ENCODE assay signal across 24 cellular contexts in the genomic region with DNA sequence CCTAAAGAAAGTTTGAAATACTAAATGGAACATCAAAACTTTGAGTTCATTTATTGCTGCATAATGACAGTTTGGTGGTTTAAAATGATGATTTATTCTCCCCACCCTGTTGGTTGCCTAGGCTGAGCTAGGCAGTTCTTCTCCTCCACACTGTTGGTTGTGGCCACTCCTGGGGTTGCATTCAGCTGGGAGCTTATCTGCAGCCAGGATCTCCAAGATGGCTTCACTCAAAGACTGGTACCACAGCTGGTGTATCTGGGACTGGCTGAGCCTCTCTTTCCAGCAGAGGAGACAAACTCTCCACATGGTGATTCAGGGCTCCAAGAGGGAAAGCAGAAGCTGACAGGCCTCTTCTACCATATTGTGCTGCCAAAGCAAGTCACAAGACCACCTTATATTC. TPM values are rescaled to one million over a fixed set of nuclear protein-coding genes. Genes with fewer than 3 reads are reported as not detected.
DNase-seq lines count a peak whose midpoint lies in the region; ATAC-seq, FAIRE-seq and TF ChIP-seq lines count a peak whose summit lies in the region.
"Had no signal": no experiment of that assay in that cellular context is flagged by ENCODE, and none has a peak within 500 bp of the region (broad histone marks: within the 10 kb centered on the region; RNA-seq: fewer than 3 reads in every experiment).

No MANE protein-coding gene starts in this region.

- no peaks in the 10 kb centered on the region for H3K9me2 ChIP-seq in SK-N-SH
- H3K9me2 ChIP-seq in PC-3 (replicated peaks; ENCODE audit: low read length): no peaks in the 10 kb centered on the region

- no peaks in the 10 kb centered on the region for H3K79me2 ChIP-seq in SK-N-SH (ENCODE audit: insufficient read depth)
- H3K79me2 ChIP-seq in PC-3 (ENCODE audit: low read length): no peaks in the 10 kb centered on the region
- H3K79me2 ChIP-seq in GM12878 (ENCODE audit: control insufficient read depth, insufficient read depth, low read length): no peaks in the 10 kb centered on the region

- TF ChIP-seq POLR2A in GM12892 (IDR thresholded peaks at IDR 0.05; ENCODE audit: low read depth, low read length): no peak
- TF ChIP-seq POLR2A in GM12878 (IDR thresholded peaks at IDR 0.05; ENCODE audit: low read depth, low read length): no peak

- ATAC-seq in SK-N-SH treated with all-trans-retinoic acid at 6 μM for 48 hours: 0 out of 3 replicates have a peak, but pooled peaks have one; percentile 22
- peak; percentile 48 for ATAC-seq in PC-3
- no peak for ATAC-seq in GM12878
- ATAC-seq in GM18858 (IDR thresholded peaks at IDR 0.05; ENCODE audit: unreplicated experiment): no peak
- ATAC-seq: left colon had no signal

- DNase-seq in SK-N-SH (no peak), GM12892 (ENCODE audit: insufficient read length) (no peak), PC-3 (peak; percentile 9), GM12878 (ENCODE audit: low read depth, low spot score) (no peak), NCI-H748 treated with DMSO at 0.1 percent for 48 hours (lab: John Stamatoyannopoulos, UW) (no peak), HT-29 (ENCODE audit: low spot score) (no peak)
- DNase-seq: Caco-2; cortex of kidney; GOT3; head of caudate nucleus; left colon; mesenchymal stem cell; naive B cell; NCI-H1092 treated with DMSO at 0.1 percent for 48 hours; NCI-H2029; NK-92 treated with Interleukin-12 subunit alpha and Interleukin-12 subunit beta, amount 100 ng/mL, for 24 hours; occipital lobe; retina; substantia nigra had no signal

- H3K4me2 ChIP-seq in SK-N-SH (no peak overlapping the region), PC-3 (ENCODE audit: low read length) (no peak overlapping the region), GM12878 (ENCODE audit: control insufficient read depth, insufficient read depth) (peak overlapping the region; percentile 13; the same call in 1 of the 2 replicates)
- H3K4me2 ChIP-seq: A549 had no signal

- H3K9ac ChIP-seq in SK-N-SH (no peak overlapping the region), PC-3 (ENCODE audit: low read length) (no peak overlapping the region), GM12878 (ENCODE audit: control insufficient read depth, insufficient read depth, low read length) (no peak overlapping the region)

- H3K4me3 ChIP-seq in SK-N-SH (ENCODE audit: low read depth in 2 of 2, low read length in 1 of 2) (no peak overlapping the region), PC-3 (ENCODE audit: low read length) (no peak overlapping the region), GM12878 (no peak overlapping the region)
- H3K4me3 ChIP-seq: A549 had no signal

- CTCF ChIA-PET in SK-N-SH (lab: Yijun Ruan, JAX): interaction anchor here (1.0 kb wide), 1 partner anchor 16 kb away, joined by 3 read pairs; no protein-coding TSS in a partner anchor
- CTCF ChIA-PET in PC-3 (lab: Charles Lee): no interaction called here
- CTCF ChIA-PET in GM12878 (lab: Yijun Ruan, JAX): interaction anchor here (1.1 to 9.1 kb wide), 5 partner anchors 10 to 34 kb away, joined by 3 to 226 read pairs (median 17); no protein-coding TSS in a partner anchor

- intact Hi-C loops in PC-3 (cut with micrococcal nuclease): no loop called here
- intact Hi-C loops in GM12878 (cut with micrococcal nuclease; ENCODE audit: unreplicated experiment): no loop called here

- TF ChIP-seq CTCF in SK-N-SH (IDR thresholded peaks at IDR 0.05) (no peak), PC-3 (conservative IDR thresholded peaks at IDR 0.05; ENCODE audit: low read depth, low read length) (no peak), GM12878 (IDR thresholded peaks at IDR 0.05 in 2 of 3, conservative IDR thresholded peaks at IDR 0.05 in 1 of 3; ENCODE audit: control insufficient read depth in 2 of 3, extremely low read depth in 1 of 3, insufficient read depth in 1 of 3, low read depth in 3 of 3, low read length in 3 of 3) (no peak)

- peaks cover 0 to 2% of the 10 kb centered on the region in 2 experiments; a peak in 1 of 4 replicates for H3K4me1 ChIP-seq in SK-N-SH (ENCODE audit: control insufficient read depth in 1 of 2, insufficient read depth in 2 of 2, low read depth in 1 of 2, low read length in 1 of 2)
- peaks cover 13% of the 10 kb centered on the region for H3K4me1 ChIP-seq in PC-3 (ENCODE audit: insufficient read depth, low read length)
- H3K4me1 ChIP-seq in GM12878 (ENCODE audit: control insufficient read depth, insufficient read depth, low read length): peaks cover 31% of the 10 kb centered on the region
- H3K4me1 ChIP-seq: Caco-2 had no signal

- H3K9me3 ChIP-seq in SK-N-SH: no peaks in the 10 kb centered on the region
- H3K9me3 ChIP-seq in PC-3 (ENCODE audit: low read length): no peaks in the 10 kb centered on the region
- no peaks in the 10 kb centered on the region; the same call in none of the 3 replicates for H3K9me3 ChIP-seq in GM12878 (replicated peaks; ENCODE audit: control insufficient read depth, insufficient read depth, low read length)
- H3K9me3 ChIP-seq: A549, Caco-2 had no signal

- BruUV-seq in PC-3 (replicated peaks; lab: Mats Ljungman, UMichigan): no TSS peak
- BruUV-seq in GM12878 (replicated peaks; lab: Mats Ljungman, UMichigan): no TSS peak

- H3K36me3 ChIP-seq in SK-N-SH (replicated peaks in 1 of 2; ENCODE audit: control insufficient read depth in 1 of 2, insufficient read depth in 2 of 2, low read length in 1 of 2) (no peaks in the 10 kb centered on the region), PC-3 (ENCODE audit: low read depth, low read length) (no peaks in the 10 kb centered on the region), GM12878 (ENCODE audit: control insufficient read depth in 2 of 2, insufficient read depth in 2 of 2, low read length in 1 of 2) (no peaks in the 10 kb centered on the region; a peak in 1 of 4 replicates)

- POLR2A ChIA-PET in SK-N-SH (lab: Yijun Ruan, JAX): no interaction called here
- POLR2A ChIA-PET in PC-3 (lab: Charles Lee; ENCODE audit: unreplicated experiment): interaction anchor here (0.7 kb wide), 1 partner anchor 711 kb away, joined by 3 read pairs; no protein-coding TSS in a partner anchor
- POLR2A ChIA-PET in GM12878 (lab: Charles Lee): interaction anchor here (1.0 to 12.3 kb wide), 3 partner anchors 10 to 23 kb away, joined by 3 to 207 read pairs (median 4); no protein-coding TSS in a partner anchor

- in situ Hi-C loops in GM12878 (cut with MboI): loop anchor here (25.0 kb wide), 1 partner anchor 1604 kb away; no protein-coding TSS in a partner anchor

- no peaks in the 10 kb centered on the region for H4K20me1 ChIP-seq in SK-N-SH (ENCODE audit: insufficient read depth)
- no peaks in the 10 kb centered on the region for H4K20me1 ChIP-seq in PC-3 (ENCODE audit: low read length)
- no peaks in the 10 kb centered on the region for H4K20me1 ChIP-seq in GM12878 (ENCODE audit: control insufficient read depth, insufficient read depth)

- H2AFZ ChIP-seq in SK-N-SH (ENCODE audit: low read depth) (no peak overlapping the region), PC-3 (ENCODE audit: low read length) (no peak overlapping the region), GM12878 (ENCODE audit: control insufficient read depth, low read depth, low read length) (peak overlapping the region; percentile 41)

- no peaks in the 10 kb centered on the region for H3F3A ChIP-seq in SK-N-SH (replicated peaks; ENCODE audit: insufficient read depth)
- no peaks in the 10 kb centered on the region for H3F3A ChIP-seq in PC-3 (ENCODE audit: low read length, unreplicated experiment)

- SMC1A ChIA-PET in GM12878 (lab: Charles Lee; ENCODE audit: uncharacterized antibody, unreplicated experiment): interaction anchor here (1.0 to 17.6 kb wide), 9 partner anchors 9 to 250 kb away, joined by 4 to 404 read pairs (median 13); no protein-coding TSS in a partner anchor

- no peak overlapping the region for H3K27ac ChIP-seq in SK-N-SH (ENCODE audit: low read depth in 2 of 2, low read length in 1 of 2)
- peak overlapping the region; percentile 47 for H3K27ac ChIP-seq in PC-3 (ENCODE audit: low read length)
- H3K27ac ChIP-seq in GM12878 (ENCODE audit: control insufficient read depth, insufficient read depth): peak overlapping the region; percentile 28; the same call in 1 of the 2 replicates
- H3K27ac ChIP-seq: A549 had no signal

- RAD21 ChIA-PET in GM12878 (lab: Charles Lee; ENCODE audit: unreplicated experiment): interaction anchor here (1.0 to 14.8 kb wide), 6 partner anchors 23 to 210 kb away, joined by 3 to 428 read pairs (median 28); no protein-coding TSS in a partner anchor

- TF ChIP-seq EP300 in SK-N-SH (IDR thresholded peaks at IDR 0.05; ENCODE audit: borderline replicate concordance in 1 of 2, low read depth in 1 of 2, low read length in 1 of 2): no peak
- TF ChIP-seq EP300 in GM12878 (IDR thresholded peaks at IDR 0.05; ENCODE audit: borderline replicate concordance in 1 of 2, control insufficient read depth in 1 of 2, low read depth in 2 of 2, low read length in 2 of 2): no peak

- H3K27me3 ChIP-seq in SK-N-SH (ENCODE audit: insufficient read depth): no peaks in the 10 kb centered on the region; the same call in 1 of the 2 replicates
- H3K27me3 ChIP-seq in PC-3 (ENCODE audit: low read length): no peaks in the 10 kb centered on the region
- H3K27me3 ChIP-seq in GM12878 (replicated peaks in 1 of 2; ENCODE audit: control insufficient read depth in 2 of 2, insufficient read depth in 2 of 2, low read length in 1 of 2): no peaks in the 10 kb centered on the region

- TF ChIP-seq RAD21 in SK-N-SH (IDR thresholded peaks at IDR 0.05; ENCODE audit: low read length): no peak
- TF ChIP-seq RAD21 in GM12878 (IDR thresholded peaks at IDR 0.05; ENCODE audit: insufficient read depth, low read depth, low read length): no peak

- peak; percentile 88 for FAIRE-seq in GM12892 (lab: Jason Lieb, UNC)
- FAIRE-seq in GM12878 (lab: Jason Lieb, UNC): no peak
- FAIRE-seq: A549, bronchial epithelial cell, endometrium had no signal

RNA-seq across cellular contexts. Expression of a gene that starts 33.1 kb away (rescaled TPM):
- polyA plus RNA-seq in SK-N-SH (2012; rRNA removed) (21.8 and 30.1 TPM in 2 replicates), GM12878 (2011; rRNA removed) (438 and 577 TPM in 2 replicates), GM12878 (2014; fragmentation: Illumina TruSeq; extraction: Trizol) (39.1 and 44.4 TPM in 2 replicates), GM12878 (2014; fragmentation: Nextera tagmentation; extraction: Ambion mirVana) (10 to 100 TPM; 28.4 to 42.0 TPM), GM12878 (2014; rRNA removed) (41.0 and 44.9 TPM in 2 replicates), GM12878 (2016; fragmentation: Nextera tagmentation; extraction: Ambion mirVana) (10 to 100 TPM; 43.8 to 45.0 TPM)
- polyA plus RNA-seq in SK-N-SH (2012; cell fraction: cytosol; rRNA removed): 18.6 and 19.2 TPM in 2 replicates
- polyA plus RNA-seq in SK-N-SH (2012; cell fraction: nucleus; rRNA removed): 78.8 and 93.3 TPM in 2 replicates
- 50.7 TPM for polyA plus RNA-seq in GM12892 (2012; ENCODE audit: missing spikeins)
- total RNA-seq in PC-3 (2014; rRNA removed) (28.6 and 30.3 TPM in 2 replicates), GM12878 (2014; rRNA removed) (39.3 and 39.4 TPM in 2 replicates), GM12878 (2014; rRNA removed; fragmentation: Illumina TruSeq; extraction: Trizol) (29.0 and 30.2 TPM in 2 replicates), GM12878 (2021) (29.0 and 34.2 TPM in 2 replicates)
- 187 and 197 TPM in 2 replicates for total RNA-seq in GM12878 (2013; cell fraction: nucleolus; rRNA removed)
- polyA plus RNA-seq in GM12878 (2011; ENCODE audit: low read depth): 22.4 TPM
- 261 and 306 TPM in 2 replicates for polyA plus RNA-seq in GM12878 (2011; cell fraction: cytosol; rRNA removed)
- polyA plus RNA-seq in GM12878 (2011; cell fraction: nucleus; rRNA removed): 898 and 1,313 TPM in 2 replicates
- polyA plus RNA-seq in GM12878 (2012): 32.3 and 41.3 TPM in 2 replicates
- polyA minus RNA-seq in GM12878 (2011; rRNA and poly(A)+ RNA removed): 233 and 254 TPM in 2 replicates
- 86.2 and 96.9 TPM in 2 replicates for polyA minus RNA-seq in GM12878 (2011; cell fraction: cytosol; rRNA and poly(A)+ RNA removed)
- 343 and 358 TPM in 2 replicates for polyA minus RNA-seq in GM12878 (2011; cell fraction: nucleus; rRNA and poly(A)+ RNA removed)
- 7.3 and 7.5 TPM in 2 replicates for total RNA-seq in HT-29 (2014; rRNA removed; shearing (Covaris generic))

Comparison
In these comparisons a context has a peak if more than half of its experiments do, and no peak if none do; other contexts are left out.
1. ATAC-seq: peak in SK-N-SH treated with all-trans-retinoic acid at 6 μM for 48 hours (single experiment) and PC-3 (single experiment); none in GM12878 (single experiment) and GM18858 (single experiment).
2. H3K27ac ChIP-seq: peak in PC-3 (single experiment) and GM12878 (single experiment); none in SK-N-SH (0 of 2).